10 cellular contexts compared by ENCODE assay signal in genomic region chr6:154356690-154357089, GRCh38. TPM values are rescaled to one million over a fixed set of nuclear protein-coding genes. Genes with fewer than 3 reads are reported as not detected.
DNase-seq lines count a peak whose midpoint lies in the region; ATAC-seq and TF ChIP-seq lines count a peak whose summit lies in the region.
"Had no signal": no experiment of that assay in that cellular context is flagged by ENCODE, and none has a peak within 500 bp of the region (broad histone marks: within the 10 kb centered on the region; RNA-seq: fewer than 3 reads in every experiment).

IPCEF1 (minus strand) TSS chr6:154356803; CDS start chr6:154265947, 90,856 bp downstream.

- H3K9me3 ChIP-seq in BLaER1: no peaks in the 10 kb centered on the region; the same call in 1 of the 2 replicates
- H3K9me3 ChIP-seq in OCI-LY7 (ENCODE audit: low read length): no peaks in the 10 kb centered on the region

- no peaks in the 10 kb centered on the region for H3K36me3 Mint-ChIP-seq in progenitor cell of endocrine pancreas (ENCODE audit: insufficient read depth)

- H2AFZ ChIP-seq in OCI-LY7 (ENCODE audit: low read length): 0 out of 2 replicates have a peak within 1 kb of the TSS, but pooled peaks have one; percentile 8

- no peaks in the 10 kb centered on the region for H3K9me2 ChIP-seq in OCI-LY7 (ENCODE audit: insufficient read depth, low read length)

- no TSS peak for BruUV-seq in OCI-LY7 (replicated peaks; lab: Mats Ljungman, UMichigan)

- DNase-seq in OCI-LY7 (ENCODE audit: low spot score): peak; percentile 7
- no peak for DNase-seq in NCI-H1417 (lab: John Stamatoyannopoulos, UW)
- DNase-seq in progenitor cell of endocrine pancreas (ENCODE audit: low spot score, unreplicated experiment): no peak
- no peak for DNase-seq in COLO829 (ENCODE audit: low spot score)
- DNase-seq: activated T-cell treated with anti-CD3 and anti-CD28 coated beads, Interleukin-2, amount 50 U/mL, for 48 hours had no signal

- intact Hi-C loops in OCI-LY7 (cut with micrococcal nuclease; ENCODE audit: unreplicated experiment): no loop called here

- POLR2A ChIA-PET in OCI-LY7 (lab: Charles Lee): interaction anchor here (0.6 kb wide), 1 partner anchor 8 kb away, joined by 3 read pairs; no protein-coding TSS in a partner anchor

- H3K27ac Mint-ChIP-seq in progenitor cell of endocrine pancreas: no peak within 1 kb of the TSS

- H3K36me3 ChIP-seq in BLaER1 (no peaks in the 10 kb centered on the region), OCI-LY7 (ENCODE audit: insufficient read depth, low read length) (no peaks in the 10 kb centered on the region)

- H3K9me3 Mint-ChIP-seq in progenitor cell of endocrine pancreas (ENCODE audit: low read depth): no peaks in the 10 kb centered on the region

- CTCF ChIA-PET in OCI-LY7 (lab: Charles Lee; ENCODE audit: unreplicated experiment): no interaction called here

- no peak within 1 kb of the TSS for H3K4me3 ChIP-seq in BLaER1
- no peak within 1 kb of the TSS for H3K4me3 ChIP-seq in OCI-LY7 (ENCODE audit: low read depth, low read length, poor library complexity, severe bottlenecking)

- H3K79me2 ChIP-seq in OCI-LY7 (ENCODE audit: insufficient read depth, low read depth, low read length): no peaks in the 10 kb centered on the region

- TF ChIP-seq CTCF in OCI-LY7 (conservative IDR thresholded peaks at IDR 0.05; ENCODE audit: low read length): no peak
- no peak for TF ChIP-seq CTCF in progenitor cell of endocrine pancreas (IDR thresholded peaks at IDR 0.05; ENCODE audit: unreplicated experiment)

- H4K20me1 ChIP-seq in BLaER1 (no peaks in the 10 kb centered on the region), OCI-LY7 (ENCODE audit: insufficient read depth, low read length) (no peaks in the 10 kb centered on the region)

- H3K4me1 Mint-ChIP-seq in progenitor cell of endocrine pancreas (ENCODE audit: low read depth): no peaks in the 10 kb centered on the region

- H3K27ac ChIP-seq in BLaER1 (peak within 1 kb of the TSS; percentile 74), OCI-LY7 (ENCODE audit: low read depth, low read length, poor library complexity, severe bottlenecking) (no peak within 1 kb of the TSS), layer of hippocampus (ENCODE audit: low read depth, low read length) (peak within 1 kb of the TSS; percentile 42)
- H3K27ac ChIP-seq: RWPE1 had no signal

- H3K27me3 Mint-ChIP-seq in progenitor cell of endocrine pancreas: no peaks in the 10 kb centered on the region

- H3K4me1 ChIP-seq in BLaER1: peaks cover 64% of the 10 kb centered on the region
- peaks cover 4% of the 10 kb centered on the region for H3K4me1 ChIP-seq in OCI-LY7 (ENCODE audit: insufficient read depth, low read length, poor library complexity, severe bottlenecking)

- ATAC-seq in GM19463 (IDR thresholded peaks at IDR 0.05; ENCODE audit: unreplicated experiment): peak; percentile 23
- ATAC-seq in HG03280 (IDR thresholded peaks at IDR 0.05; ENCODE audit: unreplicated experiment): no peak

- H3K27me3 ChIP-seq in BLaER1: no peaks in the 10 kb centered on the region
- H3K27me3 ChIP-seq in layer of hippocampus (ENCODE audit: control insufficient read depth, insufficient read depth, low read length): no peaks in the 10 kb centered on the region

- H3K4me2 ChIP-seq in BLaER1: peak within 1 kb of the TSS; percentile 57
- no peak within 1 kb of the TSS for H3K4me2 ChIP-seq in OCI-LY7 (ENCODE audit: low read length)

- H3K4me3 Mint-ChIP-seq in progenitor cell of endocrine pancreas (ENCODE audit: low read depth): no peak within 1 kb of the TSS

- H3K9ac ChIP-seq in BLaER1: peak within 1 kb of the TSS; percentile 42; the same call in 1 of the 2 replicates

RNA-seq across cellular contexts. Expression of gene IPCEF1, which starts in this region (rescaled TPM):
- not detected in 2 replicates for total RNA-seq in OCI-LY7 (2014; rRNA removed; shearing (Covaris generic))
- total RNA-seq in OCI-LY7 (2022) (not detected in 2 replicates), progenitor cell of endocrine pancreas (0.77 and 1.4 TPM in 2 replicates)

Comparison
In these comparisons a context has a peak if more than half of its experiments do, and no peak if none do; other contexts are left out.
1. Peak in DNase-seq in OCI-LY7; RNA of the gene not detected or under 1 TPM.